Comparison of ENCODE assay signal across 9 cellular contexts in the genomic region with DNA sequence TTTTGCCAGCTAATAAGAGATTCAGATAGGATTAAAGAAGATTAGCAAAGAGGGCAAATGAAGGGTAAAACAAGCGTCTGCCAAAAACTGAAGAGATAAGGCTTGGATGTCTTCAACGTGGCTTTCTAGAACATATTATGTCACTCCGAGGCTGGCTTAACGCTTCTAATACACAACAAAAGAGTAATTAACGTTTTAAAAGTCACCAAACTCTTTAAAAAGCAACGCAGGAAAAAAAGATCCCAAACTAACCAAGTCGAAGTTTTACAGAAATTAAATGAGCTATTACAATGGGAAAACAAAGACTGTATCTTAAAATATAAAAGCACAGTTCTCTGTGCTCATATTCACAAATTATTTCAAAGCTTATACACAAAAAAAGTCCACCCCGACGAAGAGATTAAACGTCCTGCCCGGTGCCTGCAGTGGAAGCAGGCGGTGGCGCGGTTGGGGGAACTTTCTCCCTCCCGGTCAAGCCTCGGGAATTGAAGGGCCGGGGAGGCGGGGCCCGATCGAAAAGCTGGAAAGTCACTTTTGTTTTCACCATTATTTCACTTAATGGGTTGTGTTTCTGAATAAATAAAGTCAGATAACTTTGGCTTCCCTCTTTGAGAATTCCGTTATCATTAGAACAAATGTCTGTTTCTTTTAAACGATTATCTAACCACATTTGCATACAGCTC. TPM values are rescaled to one million over a fixed set of nuclear protein-coding genes. Genes with fewer than 3 reads are reported as not detected.
DNase-seq lines count a peak whose midpoint lies in the region; ATAC-seq and TF ChIP-seq lines count a peak whose summit lies in the region.
"Had no signal": no experiment of that assay in that cellular context is flagged by ENCODE, and none has a peak within 500 bp of the region (broad histone marks: within the 10 kb centered on the region; RNA-seq: fewer than 3 reads in every experiment).

No MANE protein-coding gene starts in this region.

- peak overlapping the region in 2 of 3 donors; percentile 39 to 64 for H3K9ac ChIP-seq in skeletal muscle tissue (ENCODE audit: low read depth in 1 of 3, low read length in 3 of 3)

- peaks cover 21 to 33% (median 25%) of the 10 kb centered on the region in 3 donors for H3K27me3 ChIP-seq in skeletal muscle tissue (ENCODE audit: control insufficient read depth in 3 of 3, insufficient read depth in 3 of 3, low read length in 3 of 3)

- no peak for ATAC-seq in GM19324 (IDR thresholded peaks at IDR 0.05; ENCODE audit: low FRiP score, unreplicated experiment)

- no peaks in the 10 kb centered on the region for H3K36me3 ChIP-seq in skeletal muscle tissue (ENCODE audit: control insufficient read depth in 3 of 3, insufficient read depth in 3 of 3, low read length in 3 of 3)

- H3K4me3 ChIP-seq in LNCaP clone FGC (ENCODE audit: low read depth, low read length) (peak overlapping the region; percentile 64), iPS-18c (ENCODE audit: insufficient read depth, low read depth, low read length) (peak overlapping the region; percentile 74), skeletal muscle tissue (ENCODE audit: low read length in 3 of 3) (peak overlapping the region; percentile 68 to 81 (median 68))

- peak; percentile 25 for DNase-seq in EH (ENCODE audit: low read depth)
- no peak for DNase-seq in LNCaP clone FGC (ENCODE audit: low read depth)
- peak; percentile 39 for DNase-seq in astrocyte of the hippocampus (ENCODE audit: low read depth, low spot score)
- no peak for DNase-seq in activated CD4-positive, CD25-positive, alpha-beta regulatory T cell treated with anti-CD3 and anti-CD28 coated beads, Interleukin-2, amount 50 U/mL, for 72 hours
- DNase-seq in NCI-H187 (lab: John Stamatoyannopoulos, UW) = no peak

- H3K4me1 ChIP-seq in skeletal muscle tissue (ENCODE audit: control insufficient read depth in 3 of 3, insufficient read depth in 3 of 3, low read length in 3 of 3) = peaks cover 7 to 13% (median 13%) of the 10 kb centered on the region in 3 donors

- H3K9me3 ChIP-seq in iPS-18c (ENCODE audit: control insufficient read depth, insufficient read depth, low read length) (no peaks in the 10 kb centered on the region), skeletal muscle tissue (ENCODE audit: control insufficient read depth in 3 of 3, low read length in 3 of 3) (no peaks in the 10 kb centered on the region)

- no peak for TF ChIP-seq CTCF in LNCaP clone FGC (IDR thresholded peaks at IDR 0.05; ENCODE audit: control insufficient read depth, extremely low read depth, insufficient read depth)

- no peak overlapping the region for H3K27ac ChIP-seq in skeletal muscle tissue (ENCODE audit: low read depth, low read length)

RNA-seq across cellular contexts. Expression of gene MAK, which starts 1.2 kb away (rescaled TPM):
- total RNA-seq in skeletal muscle tissue = not detected

RNA-seq across cellular contexts. Expression of gene GCM2, which starts 44.7 kb away (rescaled TPM):
- total RNA-seq in skeletal muscle tissue = not detected
- total RNA-seq: subcutaneous adipose tissue had no signal

RNA-seq across cellular contexts. Expression of gene SYCP2L, which starts 49.7 kb away (rescaled TPM):
- total RNA-seq in skeletal muscle tissue = 1.6 TPM

Comparison
In these comparisons a context has a peak if more than half of its experiments do, and no peak if none do; other contexts are left out.
1. DNase-seq: peak in EH (single experiment) and astrocyte of the hippocampus (single experiment); none in LNCaP clone FGC (single experiment), activated CD4-positive, CD25-positive, alpha-beta regulatory T cell treated with anti-CD3 and anti-CD28 coated beads, Interleukin-2, amount 50 U/mL, for 72 hours (single experiment) and NCI-H187 (0 of 2).
2. Peak in every context shown above with its lines, with median percentiles within 50 percentile points of each other: H3K4me3 ChIP-seq.